Comparison of ENCODE assay signal across 1 cellular context in genomic region chr4:110533940-110534339, GRCh38.
A peak's percentile ranks its signal among the peaks of the same experiment; 100 is the strongest.
TF ChIP-seq lines count a peak whose summit lies in the region.

No MANE protein-coding gene starts in this region.

TF ChIP-seq in HEK293, 187 proteins besides CTCF, POLR2A, EP300 and RAD21 (continued from another document and continues in another):
- TF ChIP-seq, protein P1, sequence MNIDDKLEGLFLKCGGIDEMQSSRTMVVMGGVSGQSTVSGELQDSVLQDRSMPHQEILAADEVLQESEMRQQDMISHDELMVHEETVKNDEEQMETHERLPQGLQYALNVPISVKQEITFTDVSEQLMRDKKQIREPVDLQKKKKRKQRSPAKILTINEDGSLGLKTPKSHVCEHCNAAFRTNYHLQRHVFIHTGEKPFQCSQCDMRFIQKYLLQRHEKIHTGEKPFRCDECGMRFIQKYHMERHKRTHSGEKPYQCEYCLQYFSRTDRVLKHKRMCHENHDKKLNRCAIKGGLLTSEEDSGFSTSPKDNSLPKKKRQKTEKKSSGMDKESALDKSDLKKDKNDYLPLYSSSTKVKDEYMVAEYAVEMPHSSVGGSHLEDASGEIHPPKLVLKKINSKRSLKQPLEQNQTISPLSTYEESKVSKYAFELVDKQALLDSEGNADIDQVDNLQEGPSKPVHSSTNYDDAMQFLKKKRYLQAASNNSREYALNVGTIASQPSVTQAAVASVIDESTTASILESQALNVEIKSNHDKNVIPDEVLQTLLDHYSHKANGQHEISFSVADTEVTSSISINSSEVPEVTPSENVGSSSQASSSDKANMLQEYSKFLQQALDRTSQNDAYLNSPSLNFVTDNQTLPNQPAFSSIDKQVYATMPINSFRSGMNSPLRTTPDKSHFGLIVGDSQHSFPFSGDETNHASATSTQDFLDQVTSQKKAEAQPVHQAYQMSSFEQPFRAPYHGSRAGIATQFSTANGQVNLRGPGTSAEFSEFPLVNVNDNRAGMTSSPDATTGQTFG (tag by site-specific recombination; IDR thresholded peaks at IDR 0.05; ENCODE audit: borderline replicate concordance) = no peak
- TF ChIP-seq ZNF155 (tag by site-specific recombination; IDR thresholded peaks at IDR 0.05) (no peak), ZNF239 (tag by site-specific recombination; IDR thresholded peaks at IDR 0.05) (no peak), SP7 (tag by site-specific recombination; IDR thresholded peaks at IDR 0.05) (peak; percentile 86), ZBTB20 (tag by site-specific recombination; IDR thresholded peaks at IDR 0.05) (no peak), ZNF112 (tag by site-specific recombination; IDR thresholded peaks at IDR 0.05) (no peak), ZBTB1 (tag by site-specific recombination; IDR thresholded peaks at IDR 0.05) (no peak), ZNF558 (tag by site-specific recombination; IDR thresholded peaks at IDR 0.05) (no peak), ZNF366 (tag by site-specific recombination; conservative IDR thresholded peaks at IDR 0.05) (peak; percentile 75), ZNF626 (tag by site-specific recombination; IDR thresholded peaks at IDR 0.05) (no peak), ZNF670 (tag by site-specific recombination; IDR thresholded peaks at IDR 0.05; ENCODE audit: low read depth) (no peak), ZNF394 (tag by site-specific recombination; IDR thresholded peaks at IDR 0.05; ENCODE audit: borderline replicate concordance) (peak; percentile 48; the same call in 1 of the 2 replicates), GLI2 (tag by site-specific recombination; IDR thresholded peaks at IDR 0.05; ENCODE audit: borderline replicate concordance, low read depth) (no peak), FEZF1 (tag by site-specific recombination; IDR thresholded peaks at IDR 0.05) (peak; percentile 82), ZNF707 (tag by site-specific recombination; IDR thresholded peaks at IDR 0.05) (no peak), ZNF19 (tag by site-specific recombination; IDR thresholded peaks at IDR 0.05; ENCODE audit: low read depth) (no peak), ZNF837 (tag by site-specific recombination; IDR thresholded peaks at IDR 0.05) (no peak), ZSCAN16 (tag by site-specific recombination; IDR thresholded peaks at IDR 0.05) (no peak), MYNN (tag by site-specific recombination; IDR thresholded peaks at IDR 0.05; ENCODE audit: borderline replicate concordance) (no peak), ZNF624 (tag by site-specific recombination; IDR thresholded peaks at IDR 0.05) (no peak), ZNF248 (tag by site-specific recombination; IDR thresholded peaks at IDR 0.05) (no peak), PRDM6 (tag by site-specific recombination; IDR thresholded peaks at IDR 0.05) (peak; percentile 80), ZNF140 (tag by site-specific recombination; IDR thresholded peaks at IDR 0.05) (no peak), ZNF639 (tag by site-specific recombination; IDR thresholded peaks at IDR 0.05) (0 out of 2 replicates have a peak, but pooled peaks have one; percentile 39), ZNF76 (tag by site-specific recombination; IDR thresholded peaks at IDR 0.05; ENCODE audit: borderline replicate concordance, low read depth) (no peak), ZNF302 (tag by site-specific recombination; IDR thresholded peaks at IDR 0.05; ENCODE audit: low read depth) (no peak), ZNF391 (tag by site-specific recombination; IDR thresholded peaks at IDR 0.05; ENCODE audit: borderline replicate concordance, low read depth) (no peak), ZNF324 (tag by site-specific recombination; IDR thresholded peaks at IDR 0.05) (no peak), ZNF214 (tag by site-specific recombination; IDR thresholded peaks at IDR 0.05; ENCODE audit: borderline replicate concordance) (no peak), GLIS1 (tag by site-specific recombination; IDR thresholded peaks at IDR 0.05) (peak; percentile 48), PATZ1 (tag by site-specific recombination; IDR thresholded peaks at IDR 0.05) (no peak), ZSCAN4 (tag by site-specific recombination; IDR thresholded peaks at IDR 0.05) (no peak), WT1 (tag by site-specific recombination; IDR thresholded peaks at IDR 0.05) (peak; percentile 95), ZNF37A (tag by site-specific recombination; IDR thresholded peaks at IDR 0.05) (no peak), BCL6B (tag by site-specific recombination; IDR thresholded peaks at IDR 0.05) (0 out of 2 replicates have a peak, but pooled peaks have one; percentile 41), ZNF561 (tag by site-specific recombination; IDR thresholded peaks at IDR 0.05; ENCODE audit: borderline replicate concordance) (no peak), EGR2 (tag by site-specific recombination; IDR thresholded peaks at IDR 0.05; ENCODE audit: low read depth) (no peak), HOXA7 (CRISPR knock-in tag; IDR thresholded peaks at IDR 0.05; ENCODE audit: borderline replicate concordance) (no peak), YY2 (tag by site-specific recombination; IDR thresholded peaks at IDR 0.05) (no peak), ZNF792 (tag by site-specific recombination; IDR thresholded peaks at IDR 0.05) (no peak)
- TF ChIP-seq, protein P2, sequence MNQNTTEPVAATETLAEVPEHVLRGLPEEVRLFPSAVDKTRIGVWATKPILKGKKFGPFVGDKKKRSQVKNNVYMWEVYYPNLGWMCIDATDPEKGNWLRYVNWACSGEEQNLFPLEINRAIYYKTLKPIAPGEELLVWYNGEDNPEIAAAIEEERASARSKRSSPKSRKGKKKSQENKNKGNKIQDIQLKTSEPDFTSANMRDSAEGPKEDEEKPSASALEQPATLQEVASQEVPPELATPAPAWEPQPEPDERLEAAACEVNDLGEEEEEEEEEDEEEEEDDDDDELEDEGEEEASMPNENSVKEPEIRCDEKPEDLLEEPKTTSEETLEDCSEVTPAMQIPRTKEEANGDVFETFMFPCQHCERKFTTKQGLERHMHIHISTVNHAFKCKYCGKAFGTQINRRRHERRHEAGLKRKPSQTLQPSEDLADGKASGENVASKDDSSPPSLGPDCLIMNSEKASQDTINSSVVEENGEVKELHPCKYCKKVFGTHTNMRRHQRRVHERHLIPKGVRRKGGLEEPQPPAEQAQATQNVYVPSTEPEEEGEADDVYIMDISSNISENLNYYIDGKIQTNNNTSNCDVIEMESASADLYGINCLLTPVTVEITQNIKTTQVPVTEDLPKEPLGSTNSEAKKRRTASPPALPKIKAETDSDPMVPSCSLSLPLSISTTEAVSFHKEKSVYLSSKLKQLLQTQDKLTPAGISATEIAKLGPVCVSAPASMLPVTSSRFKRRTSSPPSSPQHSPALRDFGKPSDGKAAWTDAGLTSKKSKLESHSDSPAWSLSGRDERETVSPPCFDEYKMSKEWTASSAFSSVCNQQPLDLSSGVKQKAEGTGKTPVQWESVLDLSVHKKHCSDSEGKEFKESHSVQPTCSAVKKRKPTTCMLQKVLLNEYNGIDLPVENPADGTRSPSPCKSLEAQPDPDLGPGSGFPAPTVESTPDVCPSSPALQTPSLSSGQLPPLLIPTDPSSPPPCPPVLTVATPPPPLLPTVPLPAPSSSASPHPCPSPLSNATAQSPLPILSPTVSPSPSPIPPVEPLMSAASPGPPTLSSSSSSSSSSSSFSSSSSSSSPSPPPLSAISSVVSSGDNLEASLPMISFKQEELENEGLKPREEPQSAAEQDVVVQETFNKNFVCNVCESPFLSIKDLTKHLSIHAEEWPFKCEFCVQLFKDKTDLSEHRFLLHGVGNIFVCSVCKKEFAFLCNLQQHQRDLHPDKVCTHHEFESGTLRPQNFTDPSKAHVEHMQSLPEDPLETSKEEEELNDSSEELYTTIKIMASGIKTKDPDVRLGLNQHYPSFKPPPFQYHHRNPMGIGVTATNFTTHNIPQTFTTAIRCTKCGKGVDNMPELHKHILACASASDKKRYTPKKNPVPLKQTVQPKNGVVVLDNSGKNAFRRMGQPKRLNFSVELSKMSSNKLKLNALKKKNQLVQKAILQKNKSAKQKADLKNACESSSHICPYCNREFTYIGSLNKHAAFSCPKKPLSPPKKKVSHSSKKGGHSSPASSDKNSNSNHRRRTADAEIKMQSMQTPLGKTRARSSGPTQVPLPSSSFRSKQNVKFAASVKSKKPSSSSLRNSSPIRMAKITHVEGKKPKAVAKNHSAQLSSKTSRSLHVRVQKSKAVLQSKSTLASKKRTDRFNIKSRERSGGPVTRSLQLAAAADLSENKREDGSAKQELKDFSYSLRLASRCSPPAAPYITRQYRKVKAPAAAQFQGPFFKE (tag by site-specific recombination; IDR thresholded peaks at IDR 0.05; ENCODE audit: borderline replicate concordance) = no peak
- TF ChIP-seq, protein P3, sequence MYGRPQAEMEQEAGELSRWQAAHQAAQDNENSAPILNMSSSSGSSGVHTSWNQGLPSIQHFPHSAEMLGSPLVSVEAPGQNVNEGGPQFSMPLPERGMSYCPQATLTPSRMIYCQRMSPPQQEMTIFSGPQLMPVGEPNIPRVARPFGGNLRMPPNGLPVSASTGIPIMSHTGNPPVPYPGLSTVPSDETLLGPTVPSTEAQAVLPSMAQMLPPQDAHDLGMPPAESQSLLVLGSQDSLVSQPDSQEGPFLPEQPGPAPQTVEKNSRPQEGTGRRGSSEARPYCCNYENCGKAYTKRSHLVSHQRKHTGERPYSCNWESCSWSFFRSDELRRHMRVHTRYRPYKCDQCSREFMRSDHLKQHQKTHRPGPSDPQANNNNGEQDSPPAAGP (tag by site-specific recombination; IDR thresholded peaks at IDR 0.05) = no peak
- TF ChIP-seq, protein P4, sequence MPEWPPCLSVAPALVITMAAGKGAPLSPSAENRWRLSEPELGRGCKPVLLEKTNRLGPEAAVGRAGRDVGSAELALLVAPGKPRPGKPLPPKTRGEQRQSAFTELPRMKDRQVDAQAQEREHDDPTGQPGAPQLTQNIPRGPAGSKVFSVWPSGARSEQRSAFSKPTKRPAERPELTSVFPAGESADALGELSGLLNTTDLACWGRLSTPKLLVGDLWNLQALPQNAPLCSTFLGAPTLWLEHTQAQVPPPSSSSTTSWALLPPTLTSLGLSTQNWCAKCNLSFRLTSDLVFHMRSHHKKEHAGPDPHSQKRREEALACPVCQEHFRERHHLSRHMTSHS (tag by site-specific recombination; IDR thresholded peaks at IDR 0.05) = no peak
